14 cellular contexts compared by ENCODE assay signal in the genomic region with DNA sequence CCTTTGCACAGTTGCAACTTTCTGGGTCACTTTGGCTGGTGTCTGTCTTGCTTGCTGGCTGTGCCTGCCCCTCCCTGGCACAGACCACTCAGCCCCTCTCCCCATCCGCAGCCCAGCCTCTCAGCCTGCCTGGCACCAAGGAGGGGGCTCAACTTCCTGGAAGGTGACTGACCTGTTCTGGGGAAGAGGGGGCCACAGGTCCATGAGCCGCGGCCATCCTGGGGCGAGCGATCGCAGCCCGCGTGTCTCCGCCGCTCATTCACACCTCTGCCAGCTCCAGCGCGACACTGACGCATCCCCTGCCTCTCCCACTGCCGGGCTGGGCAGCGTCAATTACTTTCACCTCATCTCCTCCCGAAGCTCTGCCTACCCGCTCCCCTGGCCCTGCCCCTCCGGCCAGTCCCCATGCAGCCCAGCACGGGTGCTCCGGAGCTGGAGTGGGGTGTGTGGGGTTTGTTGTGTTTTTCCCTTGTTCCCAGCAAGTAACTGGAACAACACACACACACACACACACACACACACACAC. TPM values are rescaled to one million over a fixed set of nuclear protein-coding genes. Genes with fewer than 3 reads are reported as not detected.
"Had no signal": no experiment of that assay in that cellular context is flagged by ENCODE, and none has a peak within 500 bp of the region (broad histone marks: within the 10 kb centered on the region; RNA-seq: fewer than 3 reads in every experiment).

No MANE protein-coding gene starts in this region.

- DNase-seq: activated CD4-positive, alpha-beta T cell treated with anti-CD3 and anti-CD28 coated beads, Interleukin-2, amount 50 U/mL, for 1 hour; activated gamma-delta T cell; activated naive CD8-positive, alpha-beta T cell treated with anti-CD3 and anti-CD28 coated beads for 36 hours; activated T-cell treated with anti-CD3 and anti-CD28 coated beads, Interleukin-2, amount 50 U/mL, for 48 hours; colonic mucosa; effector memory CD8-positive, alpha-beta T cell; erythroblast; immature natural killer cell; mesendoderm; small intestine; tibial artery; uterus had no signal

- H3K27ac ChIP-seq: colonic mucosa, right atrium auricular region, uterus had no signal

- H3K27ac Mint-ChIP-seq: activated naive CD8-positive, alpha-beta T cell treated with anti-CD3 and anti-CD28 coated beads for 36 hours; effector memory CD8-positive, alpha-beta T cell; immature natural killer cell had no signal

- H3K4me1 ChIP-seq: uterus had no signal

- H3K4me3 ChIP-seq: colonic mucosa, right atrium auricular region, tibial artery, uterus had no signal

- H3K9me3 ChIP-seq: colonic mucosa, right atrium auricular region, tibial artery, uterus had no signal

- H3K9me3 Mint-ChIP-seq: activated naive CD8-positive, alpha-beta T cell treated with anti-CD3 and anti-CD28 coated beads for 36 hours; effector memory CD8-positive, alpha-beta T cell; immature natural killer cell had no signal

- H3K27me3 ChIP-seq: colonic mucosa, right atrium auricular region, tibial artery, uterus had no signal

- H3K27me3 Mint-ChIP-seq: activated naive CD8-positive, alpha-beta T cell treated with anti-CD3 and anti-CD28 coated beads for 36 hours had no signal

- H3K4me3 Mint-ChIP-seq: activated naive CD8-positive, alpha-beta T cell treated with anti-CD3 and anti-CD28 coated beads for 36 hours; effector memory CD8-positive, alpha-beta T cell; immature natural killer cell had no signal

- H3K4me1 Mint-ChIP-seq: immature natural killer cell had no signal

- ATAC-seq: effector memory CD8-positive, alpha-beta T cell; left lobe of liver had no signal

- H3K36me3 ChIP-seq: colonic mucosa, right atrium auricular region, tibial artery, uterus had no signal

- FAIRE-seq: small intestine had no signal

- H3K36me3 Mint-ChIP-seq: immature natural killer cell had no signal

RNA-seq across cellular contexts. Expression of a gene that starts 14.3 kb away (rescaled TPM):
- polyA plus RNA-seq: immature natural killer cell had no signal
